ENCODE assay signal across 9 cellular contexts in genomic region chr2:136019304-136019703, GRCh38. TPM values are rescaled to one million over a fixed set of nuclear protein-coding genes. Genes with fewer than 3 reads are reported as not detected.
DNase-seq lines count a peak whose midpoint lies in the region; ATAC-seq lines count a peak whose summit lies in the region.
"Had no signal": no experiment of that assay in that cellular context is flagged by ENCODE, and none has a peak within 500 bp of the region (broad histone marks: within the 10 kb centered on the region; RNA-seq: fewer than 3 reads in every experiment).

No MANE protein-coding gene starts in this region.

- peak; percentile 78 for ATAC-seq in GM19351 (IDR thresholded peaks at IDR 0.05; ENCODE audit: unreplicated experiment)
- ATAC-seq in HG02981 (IDR thresholded peaks at IDR 0.05; ENCODE audit: unreplicated experiment), result peak; percentile 47

- DNase-seq in CD1c-positive myeloid dendritic cell (ENCODE audit: extremely low spot score), result peak; percentile 93
- peak; percentile 61 for DNase-seq in SK-N-DZ (ENCODE audit: low spot score)
- no peak for DNase-seq in globus pallidus (ENCODE audit: low spot score)
- DNase-seq in stimulated activated CD8-positive, alpha-beta memory T cell treated with anti-CD3 and anti-CD28 coated beads, Interleukin-4, amount 100 ng/mL, for 48 hours, result no peak
- no peak for DNase-seq in activated effector memory CD4-positive, alpha-beta T cell treated with Interleukin-2 at 50 U/mL for 16 hours
- no peak for DNase-seq in NCI-H2171 (lab: John Stamatoyannopoulos, UW)
- DNase-seq: NCI-H524 treated with DMSO at 0.1 percent for 48 hours had no signal

RNA-seq across cellular contexts. Expression of gene DARS1, which starts 33.9 kb away (rescaled TPM):
- polyA plus RNA-seq in SK-N-DZ (2014; cell fraction: cytosol; rRNA removed), result 91.4 and 96.6 TPM in 2 replicates
- 38.9 and 46.8 TPM in 2 replicates for polyA plus RNA-seq in SK-N-DZ (2014; cell fraction: nucleus; rRNA removed)

Comparison
In these comparisons a context has a peak if more than half of its experiments do, and no peak if none do; other contexts are left out.
1. DNase-seq: peak in CD1c-positive myeloid dendritic cell (single experiment) and SK-N-DZ (single experiment); none in globus pallidus (single experiment), stimulated activated CD8-positive, alpha-beta memory T cell treated with anti-CD3 and anti-CD28 coated beads, Interleukin-4, amount 100 ng/mL, for 48 hours (single experiment), activated effector memory CD4-positive, alpha-beta T cell treated with Interleukin-2 at 50 U/mL for 16 hours (single experiment) and NCI-H2171 (single experiment).